ENCODE assay signal across 1 cellular context in genomic region chr12:75774309-75775052, GRCh38.
TF ChIP-seq lines count a peak whose summit lies in the region.

No MANE protein-coding gene starts in this region.

TF ChIP-seq in liver, 16 proteins besides CTCF, POLR2A, EP300 and RAD21 (continued from another document):
- no peak for TF ChIP-seq ZBTB33 (IDR thresholded peaks at IDR 0.05)
